ENCODE assay signal across 25 cellular contexts in the genomic region with DNA sequence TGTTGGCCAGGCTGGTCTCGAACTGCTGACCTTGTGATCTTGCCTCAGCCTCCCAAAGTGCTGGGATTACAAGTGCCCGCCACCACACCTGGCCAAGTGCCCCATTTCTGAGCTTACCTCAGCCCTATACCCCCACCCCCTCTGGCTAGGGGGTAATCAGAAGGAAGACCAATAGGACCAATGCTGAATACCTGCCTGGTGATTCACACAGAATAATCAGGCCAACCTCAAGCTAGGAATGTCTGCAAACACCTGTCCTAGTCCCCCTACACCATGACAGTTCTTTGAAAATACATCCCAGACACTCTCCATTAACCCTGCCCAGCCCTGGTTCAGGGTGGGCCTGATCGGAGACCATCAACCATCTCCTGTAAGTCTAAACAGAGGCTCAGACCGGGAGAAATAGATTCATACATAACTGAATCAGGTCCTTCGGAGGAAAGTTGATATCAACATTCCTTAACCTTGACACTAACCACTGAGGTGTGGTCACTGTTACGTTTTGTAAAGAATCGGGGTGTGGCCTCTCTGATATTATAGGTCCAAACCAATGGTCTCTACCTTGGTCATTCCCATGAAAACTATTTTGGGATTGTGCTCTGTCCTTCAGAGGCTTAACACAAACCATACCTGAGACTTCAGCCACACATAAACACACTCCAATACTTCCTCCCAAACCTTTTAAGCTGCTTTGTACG.
DNase-seq lines count a peak whose midpoint lies in the region; ATAC-seq, FAIRE-seq and TF ChIP-seq lines count a peak whose summit lies in the region.
"Had no signal": no experiment of that assay in that cellular context is flagged by ENCODE, and none has a peak within 500 bp of the region (broad histone marks: within the 10 kb centered on the region; RNA-seq: fewer than 3 reads in every experiment).

No MANE protein-coding gene starts in this region.

- H3K4me1 Mint-ChIP-seq in natural killer cell = peaks cover 46 to 49% of the 10 kb centered on the region in 2 donors
- peaks cover 20 to 40% of the 10 kb centered on the region in 2 donors for H3K4me1 Mint-ChIP-seq in natural killer cell treated with Interleukin-12 subunit alpha and Interleukin-12 subunit beta and Interleukin-15 and Interleukin-18, amount 100 ng/mL, for 72 hours (ENCODE audit: low read depth in 2 of 2)
- peaks cover 14% of the 10 kb centered on the region for H3K4me1 Mint-ChIP-seq in activated CD8-positive, alpha-beta T cell treated with anti-CD3 and anti-CD28 coated beads for 36 hours (ENCODE audit: low read depth)

- intact Hi-C loops in natural killer cell (cut with micrococcal nuclease) = no loop called here
- intact Hi-C loops in activated CD8-positive, alpha-beta T cell treated with anti-CD3 and anti-CD28 coated beads for 36 hours (cut with micrococcal nuclease) = no loop called here

- no peaks in the 10 kb centered on the region for H3K27me3 Mint-ChIP-seq in natural killer cell (ENCODE audit: low read depth in 2 of 2)
- no peaks in the 10 kb centered on the region for H3K27me3 Mint-ChIP-seq in natural killer cell treated with Interleukin-12 subunit alpha and Interleukin-12 subunit beta and Interleukin-15 and Interleukin-18, amount 100 ng/mL, for 72 hours
- H3K27me3 Mint-ChIP-seq in activated CD8-positive, alpha-beta T cell treated with anti-CD3 and anti-CD28 coated beads for 36 hours = no peaks in the 10 kb centered on the region
- H3K27me3 Mint-ChIP-seq: CD4-positive, alpha-beta T cell had no signal

- no peak for FAIRE-seq in urothelium cell line (lab: Jason Lieb, UNC)
- FAIRE-seq: G401.6 had no signal

- no peak overlapping the region for H3K4me3 ChIP-seq in RWPE2 (ENCODE audit: severe bottlenecking)
- H3K4me3 ChIP-seq: HAP-1, PC-9 had no signal

- no peak overlapping the region for H3K4me3 Mint-ChIP-seq in natural killer cell
- H3K4me3 Mint-ChIP-seq in natural killer cell treated with Interleukin-12 subunit alpha and Interleukin-12 subunit beta and Interleukin-15 and Interleukin-18, amount 100 ng/mL, for 72 hours = no peak overlapping the region
- H3K4me3 Mint-ChIP-seq in activated CD8-positive, alpha-beta T cell treated with anti-CD3 and anti-CD28 coated beads for 36 hours = no peak overlapping the region
- H3K4me3 Mint-ChIP-seq: CD4-positive, alpha-beta T cell; IgD-negative memory B cell had no signal

- no peak for ATAC-seq in natural killer cell
- ATAC-seq in natural killer cell treated with Interleukin-12 subunit alpha and Interleukin-12 subunit beta and Interleukin-15 and Interleukin-18, amount 100 ng/mL, for 72 hours = no peak
- ATAC-seq in RWPE2 (ENCODE audit: low read depth) = peak; percentile 68
- no peak for ATAC-seq in activated CD8-positive, alpha-beta T cell treated with anti-CD3 and anti-CD28 coated beads for 36 hours

- DNase-seq in natural killer cell (no peak), RWPE2 (ENCODE audit: low spot score) (no peak), kidney tubule cell (ENCODE audit: low spot score) (peak; percentile 49), urothelium cell line (ENCODE audit: low spot score) (peak; percentile 13), NCI-H1048 (lab: John Stamatoyannopoulos, UW) (no peak)
- DNase-seq in natural killer cell treated with Interleukin-12 subunit alpha and Interleukin-12 subunit beta and Interleukin-15 and Interleukin-18, amount 100 ng/mL, for 72 hours (ENCODE audit: low spot score) = no peak
- no peak for DNase-seq in activated naive CD4-positive, alpha-beta T cell treated with Interleukin-2 at 50 U/mL for 16 hours
- DNase-seq in activated CD8-positive, alpha-beta T cell treated with anti-CD3 and anti-CD28 coated beads for 36 hours = no peak
- DNase-seq: CD4-positive, alpha-beta T cell; GOT3; NCI-H1092 treated with DMSO at 0.1 percent for 48 hours; NCI-H1436 treated with DMSO at 0.1 percent for 48 hours; NCI-H187 treated with DMSO at 0.1 percent for 48 hours; NCI-H2107; NCI-H446; NCI-H524 treated with DMSO at 0.1 percent for 48 hours; NCI-H774; NK-92 treated with Interleukin-12 subunit alpha and Interleukin-12 subunit beta, amount 100 ng/mL, for 24 hours; SHP77 had no signal

- peak overlapping the region; percentile 16 to 21 for H3K27ac Mint-ChIP-seq in natural killer cell
- H3K27ac Mint-ChIP-seq in natural killer cell treated with Interleukin-12 subunit alpha and Interleukin-12 subunit beta and Interleukin-15 and Interleukin-18, amount 100 ng/mL, for 72 hours = no peak overlapping the region
- H3K27ac Mint-ChIP-seq in activated CD8-positive, alpha-beta T cell treated with anti-CD3 and anti-CD28 coated beads for 36 hours = no peak overlapping the region
- H3K27ac Mint-ChIP-seq: CD4-positive, alpha-beta T cell; IgD-negative memory B cell had no signal

- POLR2A ChIA-PET in activated CD8-positive, alpha-beta T cell treated with anti-CD3 and anti-CD28 coated beads for 36 hours (lab: Charles Lee) = interaction anchor here (0.5 kb wide), 1 partner anchor 1908 kb away, joined by 3 read pairs; no protein-coding TSS in a partner anchor

- H3K27ac ChIP-seq in RWPE2 (ENCODE audit: poor library complexity, severe bottlenecking) = no peak overlapping the region
- H3K27ac ChIP-seq: HL-60, KMS-11, PC-9 had no signal

- no peaks in the 10 kb centered on the region for H3K4me1 ChIP-seq in RWPE2 (ENCODE audit: insufficient read depth, poor library complexity, severe bottlenecking)
- H3K4me1 ChIP-seq: HAP-1 had no signal

- H3K27me3 ChIP-seq in RWPE2 (ENCODE audit: insufficient read depth, poor library complexity, severe bottlenecking) = no peaks in the 10 kb centered on the region

- CTCF ChIA-PET in activated CD8-positive, alpha-beta T cell treated with anti-CD3 and anti-CD28 coated beads for 36 hours (lab: Charles Lee) = no interaction called here

- peaks cover 2 to 3% of the 10 kb centered on the region in 2 donors for H3K9me3 Mint-ChIP-seq in natural killer cell
- no peaks in the 10 kb centered on the region for H3K9me3 Mint-ChIP-seq in natural killer cell treated with Interleukin-12 subunit alpha and Interleukin-12 subunit beta and Interleukin-15 and Interleukin-18, amount 100 ng/mL, for 72 hours
- peaks cover 5% of the 10 kb centered on the region for H3K9me3 Mint-ChIP-seq in activated CD8-positive, alpha-beta T cell treated with anti-CD3 and anti-CD28 coated beads for 36 hours

- no peaks in the 10 kb centered on the region for H3K9me3 ChIP-seq in RWPE2 (ENCODE audit: severe bottlenecking)
- H3K9me3 ChIP-seq: HAP-1 had no signal

- H3K36me3 Mint-ChIP-seq in natural killer cell = peaks cover 7% of the 10 kb centered on the region
- H3K36me3 Mint-ChIP-seq in natural killer cell treated with Interleukin-12 subunit alpha and Interleukin-12 subunit beta and Interleukin-15 and Interleukin-18, amount 100 ng/mL, for 72 hours = peaks cover 6% of the 10 kb centered on the region
- no peaks in the 10 kb centered on the region for H3K36me3 Mint-ChIP-seq in activated CD8-positive, alpha-beta T cell treated with anti-CD3 and anti-CD28 coated beads for 36 hours (ENCODE audit: low read depth)

- TF ChIP-seq CTCF in natural killer cell (IDR thresholded peaks at IDR 0.05) = no peak
- TF ChIP-seq CTCF in RWPE2 (IDR thresholded peaks at IDR 0.05; ENCODE audit: poor library complexity, severe bottlenecking) = no peak
- no peak for TF ChIP-seq CTCF in activated CD8-positive, alpha-beta T cell treated with anti-CD3 and anti-CD28 coated beads for 36 hours (IDR thresholded peaks at IDR 0.05)

- H3K36me3 ChIP-seq in RWPE2 (ENCODE audit: low read depth) = no peaks in the 10 kb centered on the region
- H3K36me3 ChIP-seq: HAP-1 had no signal

Comparison
In these comparisons a context has a peak if more than half of its experiments do, and no peak if none do; other contexts are left out.
1. H3K27ac Mint-ChIP-seq: peak in natural killer cell (2 of 2); none in natural killer cell treated with Interleukin-12 subunit alpha and Interleukin-12 subunit beta and Interleukin-15 and Interleukin-18, amount 100 ng/mL, for 72 hours (0 of 2) and activated CD8-positive, alpha-beta T cell treated with anti-CD3 and anti-CD28 coated beads for 36 hours (single experiment).
2. DNase-seq: peak in kidney tubule cell (single experiment) and urothelium cell line (single experiment); none in natural killer cell (single experiment), natural killer cell treated with Interleukin-12 subunit alpha and Interleukin-12 subunit beta and Interleukin-15 and Interleukin-18, amount 100 ng/mL, for 72 hours (single experiment), RWPE2 (single experiment), NCI-H1048 (single experiment), activated naive CD4-positive, alpha-beta T cell treated with Interleukin-2 at 50 U/mL for 16 hours (single experiment) and activated CD8-positive, alpha-beta T cell treated with anti-CD3 and anti-CD28 coated beads for 36 hours (single experiment).